1 cellular context compared by ENCODE assay signal in the genomic region with DNA sequence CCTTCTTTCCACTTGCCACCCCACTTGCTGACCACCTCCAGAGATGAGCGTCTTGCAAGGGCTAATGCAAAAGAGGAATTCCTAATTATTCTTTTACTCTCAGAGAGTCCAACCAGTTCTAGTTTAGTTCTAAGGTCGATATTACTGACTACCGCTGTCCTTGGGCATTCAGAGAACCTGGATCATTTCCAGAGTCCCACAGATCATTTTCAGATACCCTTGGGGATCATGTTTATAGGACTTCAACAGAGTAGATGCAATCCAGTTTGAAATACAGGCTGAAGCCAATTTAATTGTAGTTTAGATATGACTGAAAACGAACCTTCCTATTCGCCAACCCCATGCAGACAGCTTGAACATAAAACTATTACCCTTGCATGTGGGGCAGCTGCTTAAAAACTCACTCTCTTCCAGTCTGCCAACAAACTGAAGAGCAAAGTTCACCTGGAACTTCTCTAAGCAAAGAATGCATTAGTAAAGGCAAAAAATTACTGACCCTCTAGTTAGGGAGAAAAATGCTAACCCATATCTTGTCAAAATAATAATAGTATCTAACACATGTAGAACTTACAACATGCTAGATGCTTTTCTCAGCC.
A peak's percentile ranks its signal among the peaks of the same experiment; 100 is the strongest.
TF ChIP-seq lines count a peak whose summit lies in the region.

No MANE protein-coding gene starts in this region.

TF ChIP-seq in HepG2, 621 proteins besides CTCF, POLR2A, EP300 and RAD21 (continues in another document):
- TF ChIP-seq, protein P1, sequence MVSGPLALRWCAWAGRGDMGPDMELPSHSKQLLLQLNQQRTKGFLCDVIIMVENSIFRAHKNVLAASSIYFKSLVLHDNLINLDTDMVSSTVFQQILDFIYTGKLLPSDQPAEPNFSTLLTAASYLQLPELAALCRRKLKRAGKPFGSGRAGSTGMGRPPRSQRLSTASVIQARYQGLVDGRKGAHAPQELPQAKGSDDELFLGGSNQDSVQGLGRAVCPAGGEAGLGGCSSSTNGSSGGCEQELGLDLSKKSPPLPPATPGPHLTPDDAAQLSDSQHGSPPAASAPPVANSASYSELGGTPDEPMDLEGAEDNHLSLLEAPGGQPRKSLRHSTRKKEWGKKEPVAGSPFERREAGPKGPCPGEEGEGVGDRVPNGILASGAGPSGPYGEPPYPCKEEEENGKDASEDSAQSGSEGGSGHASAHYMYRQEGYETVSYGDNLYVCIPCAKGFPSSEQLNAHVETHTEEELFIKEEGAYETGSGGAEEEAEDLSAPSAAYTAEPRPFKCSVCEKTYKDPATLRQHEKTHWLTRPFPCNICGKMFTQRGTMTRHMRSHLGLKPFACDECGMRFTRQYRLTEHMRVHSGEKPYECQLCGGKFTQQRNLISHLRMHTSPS (CRISPR knock-in tag; IDR thresholded peaks at IDR 0.05; ENCODE audit: low read depth) = no peak
- TF ChIP-seq HDAC2 (CRISPR knock-in tag; IDR thresholded peaks at IDR 0.05) (peak; percentile 10; the same call in 1 of the 2 replicates), HNF4A (CRISPR knock-in tag; IDR thresholded peaks at IDR 0.05) (peak; percentile 80), TCF7 (IDR thresholded peaks at IDR 0.05; ENCODE audit: low read depth) (no peak), NCOA2 (CRISPR knock-in tag; IDR thresholded peaks at IDR 0.05) (peak; percentile 33; the same call in 1 of the 2 replicates), MZF1 (CRISPR knock-in tag; IDR thresholded peaks at IDR 0.05; ENCODE audit: borderline replicate concordance) (no peak), KAT8 (CRISPR knock-in tag; IDR thresholded peaks at IDR 0.05) (no peak), ZNF337 (CRISPR knock-in tag; IDR thresholded peaks at IDR 0.05; ENCODE audit: borderline replicate concordance, low read depth) (no peak), GATAD2A (CRISPR knock-in tag; IDR thresholded peaks at IDR 0.05) (0 out of 2 replicates have a peak, but pooled peaks have one; percentile 17), SOX6 (IDR thresholded peaks at IDR 0.05) (no peak), SOX6 (CRISPR knock-in tag; IDR thresholded peaks at IDR 0.05) (peak; percentile 5; the same call in 1 of the 2 replicates), ZNF720 (CRISPR knock-in tag; IDR thresholded peaks at IDR 0.05) (no peak), SALL1 (CRISPR knock-in tag; IDR thresholded peaks at IDR 0.05) (peak; percentile 26; the same call in 1 of the 2 replicates), SOX13 (IDR thresholded peaks at IDR 0.05) (no peak), SOX13 (CRISPR knock-in tag; conservative IDR thresholded peaks at IDR 0.05 in 1 of 2, IDR thresholded peaks at IDR 0.05 in 1 of 2) (no peak), KAT7 (CRISPR knock-in tag; IDR thresholded peaks at IDR 0.05; ENCODE audit: borderline replicate concordance) (0 out of 2 replicates have a peak, but pooled peaks have one; percentile 50), MIXL1 (CRISPR knock-in tag; IDR thresholded peaks at IDR 0.05) (0 out of 2 replicates have a peak, but pooled peaks have one; percentile 31), ASH2L (IDR thresholded peaks at IDR 0.05; ENCODE audit: insufficient read length, low read depth, low read length) (peak; percentile 81), ONECUT2 (CRISPR knock-in tag; IDR thresholded peaks at IDR 0.05) (peak; percentile 72; the same call in 1 of the 2 replicates), ZNF652 (CRISPR knock-in tag; IDR thresholded peaks at IDR 0.05; ENCODE audit: borderline replicate concordance, low read depth) (no peak), YEATS2 (CRISPR knock-in tag; IDR thresholded peaks at IDR 0.05; ENCODE audit: borderline replicate concordance) (no peak)
- TF ChIP-seq, protein P2, sequence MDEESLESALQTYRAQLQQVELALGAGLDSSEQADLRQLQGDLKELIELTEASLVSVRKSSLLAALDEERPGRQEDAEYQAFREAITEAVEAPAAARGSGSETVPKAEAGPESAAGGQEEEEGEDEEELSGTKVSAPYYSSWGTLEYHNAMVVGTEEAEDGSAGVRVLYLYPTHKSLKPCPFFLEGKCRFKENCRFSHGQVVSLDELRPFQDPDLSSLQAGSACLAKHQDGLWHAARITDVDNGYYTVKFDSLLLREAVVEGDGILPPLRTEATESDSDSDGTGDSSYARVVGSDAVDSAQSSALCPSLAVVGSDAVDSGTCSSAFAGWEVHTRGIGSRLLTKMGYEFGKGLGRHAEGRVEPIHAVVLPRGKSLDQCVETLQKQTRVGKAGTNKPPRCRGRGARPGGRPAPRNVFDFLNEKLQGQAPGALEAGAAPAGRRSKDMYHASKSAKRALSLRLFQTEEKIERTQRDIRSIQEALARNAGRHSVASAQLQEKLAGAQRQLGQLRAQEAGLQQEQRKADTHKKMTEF (CRISPR knock-in tag; IDR thresholded peaks at IDR 0.05) = 0 out of 2 replicates have a peak, but pooled peaks have one; percentile 14
- TF ChIP-seq, protein P3, sequence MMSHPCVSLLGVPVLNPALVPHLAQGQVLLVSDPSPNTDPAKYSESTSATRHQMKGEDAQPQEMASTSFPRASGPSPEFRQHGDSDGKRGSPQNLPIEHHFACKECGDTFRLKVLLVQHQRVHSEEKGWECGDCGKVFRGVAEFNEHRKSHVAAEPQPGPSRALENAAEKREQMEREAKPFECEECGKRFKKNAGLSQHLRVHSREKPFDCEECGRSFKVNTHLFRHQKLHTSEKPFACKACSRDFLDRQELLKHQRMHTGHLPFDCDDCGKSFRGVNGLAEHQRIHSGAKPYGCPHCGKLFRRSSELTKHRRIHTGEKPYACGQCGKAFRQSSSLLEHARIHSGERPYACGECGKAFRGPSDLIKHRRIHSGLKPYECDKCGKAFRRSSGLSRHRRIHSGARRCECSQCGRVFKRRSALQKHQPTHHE (CRISPR knock-in tag; IDR thresholded peaks at IDR 0.05; ENCODE audit: borderline replicate concordance) = no peak
- TF ChIP-seq, protein P4, sequence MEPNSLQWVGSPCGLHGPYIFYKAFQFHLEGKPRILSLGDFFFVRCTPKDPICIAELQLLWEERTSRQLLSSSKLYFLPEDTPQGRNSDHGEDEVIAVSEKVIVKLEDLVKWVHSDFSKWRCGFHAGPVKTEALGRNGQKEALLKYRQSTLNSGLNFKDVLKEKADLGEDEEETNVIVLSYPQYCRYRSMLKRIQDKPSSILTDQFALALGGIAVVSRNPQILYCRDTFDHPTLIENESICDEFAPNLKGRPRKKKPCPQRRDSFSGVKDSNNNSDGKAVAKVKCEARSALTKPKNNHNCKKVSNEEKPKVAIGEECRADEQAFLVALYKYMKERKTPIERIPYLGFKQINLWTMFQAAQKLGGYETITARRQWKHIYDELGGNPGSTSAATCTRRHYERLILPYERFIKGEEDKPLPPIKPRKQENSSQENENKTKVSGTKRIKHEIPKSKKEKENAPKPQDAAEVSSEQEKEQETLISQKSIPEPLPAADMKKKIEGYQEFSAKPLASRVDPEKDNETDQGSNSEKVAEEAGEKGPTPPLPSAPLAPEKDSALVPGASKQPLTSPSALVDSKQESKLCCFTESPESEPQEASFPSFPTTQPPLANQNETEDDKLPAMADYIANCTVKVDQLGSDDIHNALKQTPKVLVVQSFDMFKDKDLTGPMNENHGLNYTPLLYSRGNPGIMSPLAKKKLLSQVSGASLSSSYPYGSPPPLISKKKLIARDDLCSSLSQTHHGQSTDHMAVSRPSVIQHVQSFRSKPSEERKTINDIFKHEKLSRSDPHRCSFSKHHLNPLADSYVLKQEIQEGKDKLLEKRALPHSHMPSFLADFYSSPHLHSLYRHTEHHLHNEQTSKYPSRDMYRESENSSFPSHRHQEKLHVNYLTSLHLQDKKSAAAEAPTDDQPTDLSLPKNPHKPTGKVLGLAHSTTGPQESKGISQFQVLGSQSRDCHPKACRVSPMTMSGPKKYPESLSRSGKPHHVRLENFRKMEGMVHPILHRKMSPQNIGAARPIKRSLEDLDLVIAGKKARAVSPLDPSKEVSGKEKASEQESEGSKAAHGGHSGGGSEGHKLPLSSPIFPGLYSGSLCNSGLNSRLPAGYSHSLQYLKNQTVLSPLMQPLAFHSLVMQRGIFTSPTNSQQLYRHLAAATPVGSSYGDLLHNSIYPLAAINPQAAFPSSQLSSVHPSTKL (CRISPR knock-in tag; IDR thresholded peaks at IDR 0.05) = peak; percentile 64
- TF ChIP-seq, protein P5, sequence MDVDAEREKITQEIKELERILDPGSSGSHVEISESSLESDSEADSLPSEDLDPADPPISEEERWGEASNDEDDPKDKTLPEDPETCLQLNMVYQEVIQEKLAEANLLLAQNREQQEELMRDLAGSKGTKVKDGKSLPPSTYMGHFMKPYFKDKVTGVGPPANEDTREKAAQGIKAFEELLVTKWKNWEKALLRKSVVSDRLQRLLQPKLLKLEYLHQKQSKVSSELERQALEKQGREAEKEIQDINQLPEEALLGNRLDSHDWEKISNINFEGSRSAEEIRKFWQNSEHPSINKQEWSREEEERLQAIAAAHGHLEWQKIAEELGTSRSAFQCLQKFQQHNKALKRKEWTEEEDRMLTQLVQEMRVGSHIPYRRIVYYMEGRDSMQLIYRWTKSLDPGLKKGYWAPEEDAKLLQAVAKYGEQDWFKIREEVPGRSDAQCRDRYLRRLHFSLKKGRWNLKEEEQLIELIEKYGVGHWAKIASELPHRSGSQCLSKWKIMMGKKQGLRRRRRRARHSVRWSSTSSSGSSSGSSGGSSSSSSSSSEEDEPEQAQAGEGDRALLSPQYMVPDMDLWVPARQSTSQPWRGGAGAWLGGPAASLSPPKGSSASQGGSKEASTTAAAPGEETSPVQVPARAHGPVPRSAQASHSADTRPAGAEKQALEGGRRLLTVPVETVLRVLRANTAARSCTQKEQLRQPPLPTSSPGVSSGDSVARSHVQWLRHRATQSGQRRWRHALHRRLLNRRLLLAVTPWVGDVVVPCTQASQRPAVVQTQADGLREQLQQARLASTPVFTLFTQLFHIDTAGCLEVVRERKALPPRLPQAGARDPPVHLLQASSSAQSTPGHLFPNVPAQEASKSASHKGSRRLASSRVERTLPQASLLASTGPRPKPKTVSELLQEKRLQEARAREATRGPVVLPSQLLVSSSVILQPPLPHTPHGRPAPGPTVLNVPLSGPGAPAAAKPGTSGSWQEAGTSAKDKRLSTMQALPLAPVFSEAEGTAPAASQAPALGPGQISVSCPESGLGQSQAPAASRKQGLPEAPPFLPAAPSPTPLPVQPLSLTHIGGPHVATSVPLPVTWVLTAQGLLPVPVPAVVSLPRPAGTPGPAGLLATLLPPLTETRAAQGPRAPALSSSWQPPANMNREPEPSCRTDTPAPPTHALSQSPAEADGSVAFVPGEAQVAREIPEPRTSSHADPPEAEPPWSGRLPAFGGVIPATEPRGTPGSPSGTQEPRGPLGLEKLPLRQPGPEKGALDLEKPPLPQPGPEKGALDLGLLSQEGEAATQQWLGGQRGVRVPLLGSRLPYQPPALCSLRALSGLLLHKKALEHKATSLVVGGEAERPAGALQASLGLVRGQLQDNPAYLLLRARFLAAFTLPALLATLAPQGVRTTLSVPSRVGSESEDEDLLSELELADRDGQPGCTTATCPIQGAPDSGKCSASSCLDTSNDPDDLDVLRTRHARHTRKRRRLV (CRISPR knock-in tag; IDR thresholded peaks at IDR 0.05) = no peak
- TF ChIP-seq, protein P6, sequence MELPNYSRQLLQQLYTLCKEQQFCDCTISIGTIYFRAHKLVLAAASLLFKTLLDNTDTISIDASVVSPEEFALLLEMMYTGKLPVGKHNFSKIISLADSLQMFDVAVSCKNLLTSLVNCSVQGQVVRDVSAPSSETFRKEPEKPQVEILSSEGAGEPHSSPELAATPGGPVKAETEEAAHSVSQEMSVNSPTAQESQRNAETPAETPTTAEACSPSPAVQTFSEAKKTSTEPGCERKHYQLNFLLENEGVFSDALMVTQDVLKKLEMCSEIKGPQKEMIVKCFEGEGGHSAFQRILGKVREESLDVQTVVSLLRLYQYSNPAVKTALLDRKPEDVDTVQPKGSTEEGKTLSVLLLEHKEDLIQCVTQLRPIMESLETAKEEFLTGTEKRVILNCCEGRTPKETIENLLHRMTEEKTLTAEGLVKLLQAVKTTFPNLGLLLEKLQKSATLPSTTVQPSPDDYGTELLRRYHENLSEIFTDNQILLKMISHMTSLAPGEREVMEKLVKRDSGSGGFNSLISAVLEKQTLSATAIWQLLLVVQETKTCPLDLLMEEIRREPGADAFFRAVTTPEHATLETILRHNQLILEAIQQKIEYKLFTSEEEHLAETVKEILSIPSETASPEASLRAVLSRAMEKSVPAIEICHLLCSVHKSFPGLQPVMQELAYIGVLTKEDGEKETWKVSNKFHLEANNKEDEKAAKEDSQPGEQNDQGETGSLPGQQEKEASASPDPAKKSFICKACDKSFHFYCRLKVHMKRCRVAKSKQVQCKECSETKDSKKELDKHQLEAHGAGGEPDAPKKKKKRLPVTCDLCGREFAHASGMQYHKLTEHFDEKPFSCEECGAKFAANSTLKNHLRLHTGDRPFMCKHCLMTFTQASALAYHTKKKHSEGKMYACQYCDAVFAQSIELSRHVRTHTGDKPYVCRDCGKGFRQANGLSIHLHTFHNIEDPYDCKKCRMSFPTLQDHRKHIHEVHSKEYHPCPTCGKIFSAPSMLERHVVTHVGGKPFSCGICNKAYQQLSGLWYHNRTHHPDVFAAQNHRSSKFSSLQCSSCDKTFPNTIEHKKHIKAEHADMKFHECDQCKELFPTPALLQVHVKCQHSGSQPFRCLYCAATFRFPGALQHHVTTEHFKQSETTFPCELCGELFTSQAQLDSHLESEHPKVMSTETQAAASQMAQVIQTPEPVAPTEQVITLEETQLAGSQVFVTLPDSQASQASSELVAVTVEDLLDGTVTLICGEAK (IDR thresholded peaks at IDR 0.05) = no peak
- TF ChIP-seq, protein P6 (CRISPR knock-in tag; IDR thresholded peaks at IDR 0.05) = no peak
- TF ChIP-seq, protein P7, sequence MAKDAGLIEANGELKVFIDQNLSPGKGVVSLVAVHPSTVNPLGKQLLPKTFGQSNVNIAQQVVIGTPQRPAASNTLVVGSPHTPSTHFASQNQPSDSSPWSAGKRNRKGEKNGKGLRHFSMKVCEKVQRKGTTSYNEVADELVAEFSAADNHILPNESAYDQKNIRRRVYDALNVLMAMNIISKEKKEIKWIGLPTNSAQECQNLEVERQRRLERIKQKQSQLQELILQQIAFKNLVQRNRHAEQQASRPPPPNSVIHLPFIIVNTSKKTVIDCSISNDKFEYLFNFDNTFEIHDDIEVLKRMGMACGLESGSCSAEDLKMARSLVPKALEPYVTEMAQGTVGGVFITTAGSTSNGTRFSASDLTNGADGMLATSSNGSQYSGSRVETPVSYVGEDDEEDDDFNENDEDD (CRISPR knock-in tag; IDR thresholded peaks at IDR 0.05; ENCODE audit: borderline replicate concordance) = no peak
